Comparison of ENCODE assay signal across 17 cellular contexts in the genomic region with DNA sequence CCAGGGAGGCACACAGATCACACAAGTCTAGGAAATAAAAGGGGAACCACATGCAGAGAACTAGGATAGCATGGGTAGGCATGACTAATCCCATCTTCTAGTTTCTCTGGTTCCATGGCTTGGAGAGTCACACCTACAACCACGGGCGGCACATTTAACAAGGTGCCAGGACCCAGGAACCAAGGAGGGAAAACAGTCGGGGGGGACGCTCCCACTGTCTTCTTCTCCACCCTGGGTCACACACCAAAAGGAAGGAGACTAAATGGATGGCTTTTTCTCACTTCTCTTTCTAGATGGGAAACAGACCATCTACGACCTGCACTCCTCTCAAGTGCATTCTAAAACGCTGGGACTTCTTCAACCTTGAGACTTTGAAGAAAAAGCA.
A peak's percentile ranks its signal among the peaks of the same experiment; 100 is the strongest.
DNase-seq lines count a peak whose midpoint lies in the region; ATAC-seq and TF ChIP-seq lines count a peak whose summit lies in the region.
"Had no signal": no experiment of that assay in that cellular context is flagged by ENCODE, and none has a peak within 500 bp of the region (broad histone marks: within the 10 kb centered on the region; RNA-seq: fewer than 3 reads in every experiment).

No MANE protein-coding gene starts in this region.

- no peak overlapping the region for H3K9ac ChIP-seq in subcutaneous abdominal adipose tissue (ENCODE audit: low read length in 5 of 5)

- TF ChIP-seq POLR2A in erythroblast (IDR thresholded peaks at IDR 0.05; ENCODE audit: low read length), result no peak

- ATAC-seq in HG02678 (IDR thresholded peaks at IDR 0.05; ENCODE audit: unreplicated experiment), result no peak

- peaks cover 6 to 42% (median 33%) of the 10 kb centered on the region in 5 donors for H3K9me3 ChIP-seq in subcutaneous abdominal adipose tissue (ENCODE audit: control insufficient read depth in 5 of 5, low read length in 5 of 5)

- no peaks in the 10 kb centered on the region for H3K36me3 ChIP-seq in subcutaneous abdominal adipose tissue (ENCODE audit: control insufficient read depth in 5 of 5, insufficient read depth in 5 of 5, low read length in 5 of 5)
- H3K36me3 ChIP-seq: adrenal gland, ovary, right lobe of liver, upper lobe of left lung had no signal

- H3K27me3 ChIP-seq in subcutaneous abdominal adipose tissue (ENCODE audit: control insufficient read depth in 5 of 5, insufficient read depth in 4 of 5, low read length in 5 of 5), result no peaks in the 10 kb centered on the region
- H3K27me3 ChIP-seq: adrenal gland, hepatocyte, ovary, right lobe of liver, upper lobe of left lung had no signal

- peak overlapping the region in 3 of 5 donors; percentile 13 to 23 (median 13) for H3K4me3 ChIP-seq in subcutaneous abdominal adipose tissue (ENCODE audit: low read depth in 1 of 5, low read length in 5 of 5)
- H3K4me3 ChIP-seq: adrenal gland, hepatocyte, lung, ovary, right lobe of liver, upper lobe of left lung had no signal

- no peaks in the 10 kb centered on the region for H3K4me1 ChIP-seq in subcutaneous abdominal adipose tissue (ENCODE audit: control insufficient read depth in 5 of 5, insufficient read depth in 5 of 5, low read length in 5 of 5)
- H3K4me1 ChIP-seq: adrenal gland, right lobe of liver, upper lobe of left lung had no signal

- DNase-seq in DMS 273 (lab: John Stamatoyannopoulos, UW; ENCODE audit: unreplicated experiment), result peak; percentile 50
- no peak for DNase-seq in DMS 273 treated with DMSO at 0.1 percent for 48 hours (lab: John Stamatoyannopoulos, UW)
- DNase-seq in stimulated activated CD4-positive, alpha-beta T cell treated with anti-CD3 and anti-CD28 coated beads, Interleukin-12 subunit alpha, Interleukin-12 subunit beta, amount 100 ng/mL, for 4 hours, result peak; percentile 24
- no peak for DNase-seq in stimulated activated CD4-positive, alpha-beta T cell treated with anti-CD3 and anti-CD28 coated beads, Interleukin-1b, Interleukin-23, amount 100 ng/mL, for 48 hours
- DNase-seq in erythroblast (lab: John Stamatoyannopoulos, UW), result peak; percentile 37 to 58
- DNase-seq in AG08396 (ENCODE audit: low spot score), result no peak
- DNase-seq: cortex of kidney, NCI-H187 treated with DMSO at 0.1 percent for 48 hours had no signal

- H3K27ac ChIP-seq in subcutaneous abdominal adipose tissue (ENCODE audit: low read depth, low read length), result no peak overlapping the region
- H3K27ac ChIP-seq: 22Rv1, adrenal gland, hepatocyte, ovary, right lobe of liver, upper lobe of left lung had no signal

Comparison
In these comparisons a context has a peak if more than half of its experiments do, and no peak if none do; other contexts are left out.
1. DNase-seq: peak in DMS 273 (single experiment), stimulated activated CD4-positive, alpha-beta T cell treated with anti-CD3 and anti-CD28 coated beads, Interleukin-12 subunit alpha, Interleukin-12 subunit beta, amount 100 ng/mL, for 4 hours (single experiment) and erythroblast (2 of 2); none in DMS 273 treated with DMSO at 0.1 percent for 48 hours (single experiment), stimulated activated CD4-positive, alpha-beta T cell treated with anti-CD3 and anti-CD28 coated beads, Interleukin-1b, Interleukin-23, amount 100 ng/mL, for 48 hours (single experiment) and AG08396 (single experiment).